ENCODE assay signal across 21 cellular contexts in genomic region chr4:173041482-173041881, GRCh38.
"Had no signal": no experiment of that assay in that cellular context is flagged by ENCODE, and none has a peak within 500 bp of the region (broad histone marks: within the 10 kb centered on the region; RNA-seq: fewer than 3 reads in every experiment).

No MANE protein-coding gene starts in this region.

- H3K36me3 Mint-ChIP-seq: stimulated activated naive B cell treated with anti-CD40 and anti-IgM and Interleukin-4, amounts not matched to agents 10 μg/mL and 1 μg/mL and 100 μg/mL, for 72 hours had no signal

- H3K9me3 ChIP-seq: gastrocnemius medialis, heart right ventricle, neutrophil, psoas muscle, thoracic aorta, transverse colon had no signal

- H3K4me3 Mint-ChIP-seq: naive thymus-derived CD4-positive, alpha-beta T cell; stimulated activated naive B cell treated with anti-CD40 and anti-IgM and Interleukin-4, amounts not matched to agents 10 μg/mL and 1 μg/mL and 100 μg/mL, for 72 hours; stimulated activated naive CD8-positive, alpha-beta T cell treated with anti-CD3 and anti-CD28 coated beads, Interleukin-15, amount 100 ng/mL, for 72 hours had no signal

- ATAC-seq: left lobe of liver; naive thymus-derived CD4-positive, alpha-beta T cell; sciatic nerve; stimulated activated naive B cell treated with anti-CD40 and anti-IgM and Interleukin-4, amounts not matched to agents 10 μg/mL and 1 μg/mL and 100 μg/mL, for 72 hours; stimulated activated naive CD8-positive, alpha-beta T cell treated with anti-CD3 and anti-CD28 coated beads, Interleukin-15, amount 100 ng/mL, for 72 hours had no signal

- H3K27me3 ChIP-seq: gastrocnemius medialis, neutrophil, transverse colon had no signal

- H3K27ac Mint-ChIP-seq: naive thymus-derived CD4-positive, alpha-beta T cell; stimulated activated naive B cell treated with anti-CD40 and anti-IgM and Interleukin-4, amounts not matched to agents 10 μg/mL and 1 μg/mL and 100 μg/mL, for 72 hours; stimulated activated naive CD8-positive, alpha-beta T cell treated with anti-CD3 and anti-CD28 coated beads, Interleukin-15, amount 100 ng/mL, for 72 hours had no signal

- H3K9me3 Mint-ChIP-seq: stimulated activated naive CD8-positive, alpha-beta T cell treated with anti-CD3 and anti-CD28 coated beads, Interleukin-15, amount 100 ng/mL, for 72 hours had no signal

- DNase-seq: cerebellar nuclear complex; dermis blood vessel endothelial cell; heart right ventricle; islet precursor cell; mesendoderm; naive thymus-derived CD4-positive, alpha-beta T cell; psoas muscle; retina; stimulated activated CD4-positive, alpha-beta T cell treated with anti-CD3 and anti-CD28 coated beads, Interleukin-2, amount 100 ng/mL, for 24 hours; stimulated activated CD4-positive, alpha-beta T cell treated with anti-CD3 and anti-CD28 coated beads, Interleukin-4, amount 100 ng/mL, for 4 hours; stimulated activated naive B cell treated with anti-CD40 and anti-IgM and Interleukin-4, amounts not matched to agents 10 μg/mL and 1 μg/mL and 100 μg/mL, for 72 hours; stimulated activated naive CD8-positive, alpha-beta T cell treated with anti-CD3 and anti-CD28 coated beads, Interleukin-15, amount 100 ng/mL, for 72 hours; substantia nigra; transverse colon had no signal

- H3K4me1 Mint-ChIP-seq: naive thymus-derived CD4-positive, alpha-beta T cell; stimulated activated naive B cell treated with anti-CD40 and anti-IgM and Interleukin-4, amounts not matched to agents 10 μg/mL and 1 μg/mL and 100 μg/mL, for 72 hours; stimulated activated naive CD8-positive, alpha-beta T cell treated with anti-CD3 and anti-CD28 coated beads, Interleukin-15, amount 100 ng/mL, for 72 hours had no signal

- H3K4me1 ChIP-seq: psoas muscle had no signal

- H3K36me3 ChIP-seq: gastrocnemius medialis, heart right ventricle, neutrophil, thoracic aorta, transverse colon had no signal

- H3K4me3 ChIP-seq: gastrocnemius medialis, heart right ventricle, lung, psoas muscle, skin epidermis, thoracic aorta, transverse colon had no signal

- H3K27ac ChIP-seq: gastrocnemius medialis, neutrophil, psoas muscle, thoracic aorta had no signal
